28 cellular contexts compared by ENCODE assay signal in genomic region chr1:23462766-23463165, GRCh38. TPM values are rescaled to one million over a fixed set of nuclear protein-coding genes. Genes with fewer than 3 reads are reported as not detected.
"Had no signal": no experiment of that assay in that cellular context is flagged by ENCODE, and none has a peak within 500 bp of the region (broad histone marks: within the 10 kb centered on the region; RNA-seq: fewer than 3 reads in every experiment).

No MANE protein-coding gene starts in this region.

- H3K36me3 Mint-ChIP-seq: natural killer cell; stimulated activated effector memory CD8-positive, alpha-beta T cell treated with anti-CD3 and anti-CD28 coated beads, Interleukin-12 subunit alpha, Interleukin-12 subunit beta, amount 100 ng/mL, for 72 hours; stimulated activated naive B cell treated with anti-CD40 and anti-IgM and Interleukin-4, amounts not matched to agents 10 μg/mL and 1 μg/mL and 100 μg/mL, for 72 hours had no signal

- H3K4me1 Mint-ChIP-seq: natural killer cell; stimulated activated effector memory CD8-positive, alpha-beta T cell treated with anti-CD3 and anti-CD28 coated beads, Interleukin-12 subunit alpha, Interleukin-12 subunit beta, amount 100 ng/mL, for 72 hours; stimulated activated naive B cell treated with anti-CD40 and anti-IgM and Interleukin-4, amounts not matched to agents 10 μg/mL and 1 μg/mL and 100 μg/mL, for 72 hours; stimulated activated naive CD8-positive, alpha-beta T cell treated with anti-CD3 and anti-CD28 coated beads, Interleukin-15, amount 100 ng/mL, for 72 hours had no signal

- H3K4me3 Mint-ChIP-seq: natural killer cell; nephron; neural progenitor cell; stimulated activated effector memory CD8-positive, alpha-beta T cell treated with anti-CD3 and anti-CD28 coated beads, Interleukin-12 subunit alpha, Interleukin-12 subunit beta, amount 100 ng/mL, for 72 hours; stimulated activated naive B cell treated with anti-CD40 and anti-IgM and Interleukin-4, amounts not matched to agents 10 μg/mL and 1 μg/mL and 100 μg/mL, for 72 hours; stimulated activated naive CD8-positive, alpha-beta T cell treated with anti-CD3 and anti-CD28 coated beads, Interleukin-15, amount 100 ng/mL, for 72 hours had no signal

- H3K27me3 ChIP-seq: neural progenitor cell, ovary, right lobe of liver, sigmoid colon, suprapubic skin, testis, tibial artery, transverse colon, upper lobe of left lung, vagina had no signal

- H3K9me3 Mint-ChIP-seq: natural killer cell; nephron; neural progenitor cell; stimulated activated effector memory CD8-positive, alpha-beta T cell treated with anti-CD3 and anti-CD28 coated beads, Interleukin-12 subunit alpha, Interleukin-12 subunit beta, amount 100 ng/mL, for 72 hours; stimulated activated naive CD8-positive, alpha-beta T cell treated with anti-CD3 and anti-CD28 coated beads, Interleukin-15, amount 100 ng/mL, for 72 hours had no signal

- H3K9me3 ChIP-seq: ovary, psoas muscle, right lobe of liver, sigmoid colon, suprapubic skin, testis, tibial artery, transverse colon, upper lobe of left lung, vagina had no signal

- H3K27ac ChIP-seq: neural progenitor cell, ovary, parathyroid adenoma, psoas muscle, right lobe of liver, sigmoid colon, suprapubic skin, testis, tibial artery, transverse colon, upper lobe of left lung, vagina had no signal

- ATAC-seq: natural killer cell; psoas muscle; right cardiac atrium; right lobe of liver; stimulated activated effector memory CD8-positive, alpha-beta T cell treated with anti-CD3 and anti-CD28 coated beads, Interleukin-12 subunit alpha, Interleukin-12 subunit beta, amount 100 ng/mL, for 72 hours; stimulated activated naive B cell treated with anti-CD40 and anti-IgM and Interleukin-4, amounts not matched to agents 10 μg/mL and 1 μg/mL and 100 μg/mL, for 72 hours; stimulated activated naive CD8-positive, alpha-beta T cell treated with anti-CD3 and anti-CD28 coated beads, Interleukin-15, amount 100 ng/mL, for 72 hours; stimulated activated naive CD8-positive, alpha-beta T cell treated with anti-CD3 and anti-CD28 coated beads, Interleukin-15, Interleukin-2, amounts not matched to agents 100 U/mL and 50 U/mL, for 24 hours had no signal

- H3K27me3 Mint-ChIP-seq: progenitor cell of endocrine pancreas had no signal

- H3K79me2 ChIP-seq: parathyroid adenoma had no signal

- H3K27ac Mint-ChIP-seq: natural killer cell; nephron; neural progenitor cell; progenitor cell of endocrine pancreas; stimulated activated effector memory CD8-positive, alpha-beta T cell treated with anti-CD3 and anti-CD28 coated beads, Interleukin-12 subunit alpha, Interleukin-12 subunit beta, amount 100 ng/mL, for 72 hours; stimulated activated naive B cell treated with anti-CD40 and anti-IgM and Interleukin-4, amounts not matched to agents 10 μg/mL and 1 μg/mL and 100 μg/mL, for 72 hours; stimulated activated naive CD8-positive, alpha-beta T cell treated with anti-CD3 and anti-CD28 coated beads, Interleukin-15, amount 100 ng/mL, for 72 hours had no signal

- H3K4me2 ChIP-seq: neural progenitor cell had no signal

- H3K4me1 ChIP-seq: neural progenitor cell, parathyroid adenoma, sigmoid colon, testis, tibial artery, transverse colon, upper lobe of left lung had no signal

- H2AFZ ChIP-seq: neural progenitor cell, parathyroid adenoma had no signal

- H3K36me3 ChIP-seq: neural progenitor cell, ovary, right lobe of liver, sigmoid colon, suprapubic skin, tibial artery, transverse colon, upper lobe of left lung, vagina had no signal

- DNase-seq: natural killer cell; occipital lobe; ovary; psoas muscle; right cardiac atrium; right lobe of liver; sigmoid colon; small intestine; stimulated activated CD4-positive, alpha-beta T cell treated with anti-CD3 and anti-CD28 coated beads, Interleukin-15, amount 100 ng/mL, for 24 hours; stimulated activated CD4-positive, alpha-beta T cell treated with anti-CD3 and anti-CD28 coated beads, Interleukin-2, amount 100 ng/mL, for 24 hours; stimulated activated CD4-positive, alpha-beta T cell treated with anti-CD3 and anti-CD28 coated beads, Interleukin-2, amount 100 ng/mL, for 48 hours; stimulated activated CD4-positive, alpha-beta T cell treated with anti-CD3 and anti-CD28 coated beads, Interleukin-4, amount 100 ng/mL, for 24 hours; stimulated activated naive B cell treated with anti-CD40 and anti-IgM and Interleukin-4, amounts not matched to agents 10 μg/mL and 1 μg/mL and 100 μg/mL, for 72 hours; stimulated activated naive CD8-positive, alpha-beta T cell treated with anti-CD3 and anti-CD28 coated beads, Interleukin-15, amount 100 ng/mL, for 72 hours; stimulated activated naive CD8-positive, alpha-beta T cell treated with anti-CD3 and anti-CD28 coated beads, Interleukin-15, Interleukin-2, amounts not matched to agents 100 U/mL and 50 U/mL, for 24 hours; substantia nigra; testis; tibial artery; transverse colon; upper lobe of left lung had no signal

- H3K9ac ChIP-seq: neural progenitor cell, parathyroid adenoma had no signal

- H3K4me3 ChIP-seq: neural progenitor cell, ovary, psoas muscle, right lobe of liver, sigmoid colon, suprapubic skin, testis, tibial artery, transverse colon, upper lobe of left lung, vagina had no signal

RNA-seq across cellular contexts. Expression of gene TCEA3, which starts 38.2 kb away (rescaled TPM):
- polyA plus RNA-seq: neural cell had no signal
